ENCODE assay signal across 8 cellular contexts in genomic region chr3:66037986-66038369, GRCh38. TPM values are rescaled to one million over a fixed set of nuclear protein-coding genes. Genes with fewer than 3 reads are reported as not detected.
DNase-seq lines count a peak whose midpoint lies in the region; ATAC-seq, FAIRE-seq and TF ChIP-seq lines count a peak whose summit lies in the region.

No MANE protein-coding gene starts in this region.

- no peaks in the 10 kb centered on the region for H3K79me2 ChIP-seq in K562 (ENCODE audit: control insufficient read depth, insufficient read depth, low read length)

- TF ChIP-seq EP300 in K562 (IDR thresholded peaks at IDR 0.05; ENCODE audit: low read length) = no peak

- POLR2A ChIA-PET in HEK293T (lab: Yijun Ruan, JAX) = interaction anchor here (1.4 to 1.5 kb wide), 2 partner anchors 17 to 79 kb away, joined by 3 read pairs; no protein-coding TSS in a partner anchor
- POLR2A ChIA-PET in K562 (lab: Yijun Ruan, JAX) = interaction anchor here (0.7 kb wide), 1 partner anchor 44 kb away, joined by 3 read pairs; no protein-coding TSS in a partner anchor

- H4K20me1 ChIP-seq in BLaER1 treated with 17β-estradiol and CSF1 and Interleukin-3, amounts not matched to agents 10 nM and 100 nM = no peaks in the 10 kb centered on the region; a peak in 1 of 22 replicates
- H4K20me1 ChIP-seq in K562 (replicated peaks; ENCODE audit: control insufficient read depth, insufficient read depth, low read length) = no peaks in the 10 kb centered on the region

- H3K9me3 ChIP-seq in BLaER1 treated with 17β-estradiol and CSF1 and Interleukin-3, amounts not matched to agents 10 nM and 100 nM (replicated peaks in 1 of 11) = no peaks in the 10 kb centered on the region
- no peaks in the 10 kb centered on the region for H3K9me3 ChIP-seq in K562 (replicated peaks; ENCODE audit: control insufficient read depth, insufficient read depth, low read depth, low read length)
- no peaks in the 10 kb centered on the region for H3K9me3 ChIP-seq in thoracic aorta

- intact Hi-C loops in K562 (cut with micrococcal nuclease) = no loop called here

- peak; percentile 19 for ATAC-seq in K562
- ATAC-seq in thoracic aorta (ENCODE audit: insufficient number of reproducible peaks, low FRiP score, low read depth) = no peak
- no peak for ATAC-seq in HG03571 (IDR thresholded peaks at IDR 0.05; ENCODE audit: unreplicated experiment)
- no peak for ATAC-seq in HG03520 (IDR thresholded peaks at IDR 0.05; ENCODE audit: unreplicated experiment)

- BruUV-seq in K562 (replicated peaks; lab: Mats Ljungman, UMichigan) = no TSS peak

- WGBS in K562 (ENCODE audit: insufficient coverage, low coverage, missing lambda C conversion rate) = 4% methylated on average over 19 of the region's 31 CpGs

- H3K4me2 ChIP-seq in BLaER1 treated with 17β-estradiol and CSF1 and Interleukin-3, amounts not matched to agents 10 nM and 100 nM = peak overlapping the region; percentile 91 to 99 (median 97)
- peak overlapping the region; percentile 66 for H3K4me2 ChIP-seq in K562 (ENCODE audit: insufficient read depth, low read length)

- DNase-seq in HEK293T (ENCODE audit: extremely low spot score) (peak; percentile 20), K562 (ENCODE audit: extremely low read depth in 1 of 4, low spot score in 3 of 4) (peak in 3 of 4 experiments; percentile 0 to 7 (median 5)), left kidney (ENCODE audit: low read depth, low spot score) (peak; percentile 51), thoracic aorta (ENCODE audit: low spot score) (no peak), NCI-H2227 treated with DMSO at 0.1 percent for 48 hours (lab: John Stamatoyannopoulos, UW) (no peak)

- no peak for TF ChIP-seq POLR2A in K562 (conservative IDR thresholded peaks at IDR 0.05)

- no peaks in the 10 kb centered on the region for H3K9me1 ChIP-seq in K562 (ENCODE audit: control insufficient read depth, insufficient read depth, low read length)

- H2AFZ ChIP-seq in K562 (ENCODE audit: low read depth, low read length) = peak overlapping the region; percentile 86

- H3K27ac ChIP-seq in BLaER1 treated with 17β-estradiol and CSF1 and Interleukin-3, amounts not matched to agents 10 nM and 100 nM = peak overlapping the region in 10 of 11 experiments; percentile 59 to 79 (median 71); a peak in 20 of 22 replicates
- H3K27ac ChIP-seq in K562 (ENCODE audit: extremely low read depth, low read depth, low read length) (no peak overlapping the region), thoracic aorta (peak overlapping the region; percentile 95 to 96)

- in situ Hi-C loops in K562 (cut with MboI) = no loop called here

- CTCF ChIA-PET in HEK293T (lab: Yijun Ruan, JAX) (interaction anchor here (1.4 kb wide), 1 partner anchor 22 kb away, joined by 3 read pairs; no protein-coding TSS in a partner anchor), K562 (lab: Yijun Ruan, JAX; ENCODE audit: low intra/inter-chr PET ratio) (no interaction called here)

- peaks cover 7 to 34% (median 27%) of the 10 kb centered on the region in 10 experiments; a peak in 18 of 20 replicates for H3K4me1 ChIP-seq in BLaER1 treated with 17β-estradiol and CSF1 and Interleukin-3, amounts not matched to agents 10 nM and 100 nM
- H3K4me1 ChIP-seq in K562 (replicated peaks in 1 of 2; ENCODE audit: control insufficient read depth in 2 of 2, insufficient read depth in 2 of 2, low read length in 2 of 2) (peaks cover 0 to 25% of the 10 kb centered on the region in 2 experiments; a peak in 2 of 5 replicates), thoracic aorta (ENCODE audit: control insufficient read depth in 1 of 2, low read depth in 2 of 2) (peaks cover 9 to 28% of the 10 kb centered on the region in 2 donors)

- peaks cover 7 to 18% (median 10%) of the 10 kb centered on the region in 11 experiments; a peak in 19 of 22 replicates for H3K27me3 ChIP-seq in BLaER1 treated with 17β-estradiol and CSF1 and Interleukin-3, amounts not matched to agents 10 nM and 100 nM
- H3K27me3 ChIP-seq in K562 (ENCODE audit: control insufficient read depth in 2 of 2, insufficient read depth in 2 of 2, low read length in 2 of 2) (peaks cover 2 to 32% of the 10 kb centered on the region in 2 experiments; a peak in 3 of 5 replicates), thoracic aorta (replicated peaks; ENCODE audit: insufficient read depth) (no peaks in the 10 kb centered on the region)

- no peaks in the 10 kb centered on the region for H3K36me3 ChIP-seq in BLaER1 treated with 17β-estradiol and CSF1 and Interleukin-3, amounts not matched to agents 10 nM and 100 nM
- H3K36me3 ChIP-seq in K562 (ENCODE audit: control insufficient read depth, insufficient read depth, low read length) = no peaks in the 10 kb centered on the region
- no peaks in the 10 kb centered on the region for H3K36me3 ChIP-seq in thoracic aorta

- no peak for TF ChIP-seq RAD21 in K562 (CRISPR knock-in tag; conservative IDR thresholded peaks at IDR 0.05 in 1 of 2, IDR thresholded peaks at IDR 0.05 in 1 of 2)

- H3K4me3 ChIP-seq in BLaER1 treated with 17β-estradiol and CSF1 and Interleukin-3, amounts not matched to agents 10 nM and 100 nM = peak overlapping the region; percentile 69 to 90 (median 81)
- peak overlapping the region; percentile 50 for H3K4me3 ChIP-seq in K562
- H3K4me3 ChIP-seq in thoracic aorta = peak overlapping the region; percentile 76

- H3K9ac ChIP-seq in BLaER1 treated with 17β-estradiol and CSF1 and Interleukin-3, amounts not matched to agents 10 nM and 100 nM = peak overlapping the region; percentile 74 to 87 (median 81)
- H3K9ac ChIP-seq in K562 (ENCODE audit: insufficient read depth in 1 of 2, low read depth in 2 of 2, low read length in 2 of 2) = peak overlapping the region in 1 of 2 experiments; percentile 74; a peak in 2 of 4 replicates

- FAIRE-seq in K562 (lab: Jason Lieb, UNC) = no peak

- TF ChIP-seq CTCF in K562 (IDR thresholded peaks at IDR 0.05 in 2 of 3, conservative IDR thresholded peaks at IDR 0.05 in 1 of 3; ENCODE audit: insufficient read depth in 2 of 3, low read depth in 1 of 3, low read length in 3 of 3) (no peak), thoracic aorta (IDR thresholded peaks at IDR 0.05) (no peak)

TF ChIP-seq in HEK293T, 16 proteins besides CTCF, POLR2A, EP300 and RAD21:
- no peak for TF ChIP-seq PKNOX1 (IDR thresholded peaks at IDR 0.05)
- no peak for TF ChIP-seq LEF1 (IDR thresholded peaks at IDR 0.05; ENCODE audit: borderline replicate concordance)
- no peak for TF ChIP-seq CTBP1 (IDR thresholded peaks at IDR 0.05; ENCODE audit: borderline replicate concordance)
- no peak for TF ChIP-seq ZNF384 (IDR thresholded peaks at IDR 0.05)
- TF ChIP-seq FOXK2 (IDR thresholded peaks at IDR 0.05) = no peak
TF ChIP-seq in HEK293T: peak in this region for 0.

TF ChIP-seq in K562, 482 proteins besides CTCF, POLR2A, EP300 and RAD21:
- TF ChIP-seq RBFOX2 (IDR thresholded peaks at IDR 0.05; ENCODE audit: low read depth, low read length) (0 out of 2 replicates have a peak, but pooled peaks have one; percentile 0), FOXJ2 (tag; IDR thresholded peaks at IDR 0.05) (no peak)
TF ChIP-seq in K562: peak in this region for 1.

RNA-seq across cellular contexts. Expression of gene MAGI1, which starts 0.7 kb away (rescaled TPM):
- total RNA-seq in K562 (2011; cell fraction: chromatin; rRNA removed; ENCODE audit: low replicate concordance) = 118 and 129 TPM in 2 replicates
- 29.7 and 44.5 TPM in 2 replicates for total RNA-seq in K562 (2011; cell fraction: nucleolus; rRNA removed)
- 46.4 and 50.0 TPM in 2 replicates for total RNA-seq in K562 (2011; cell fraction: nucleoplasm; rRNA removed)
- total RNA-seq in K562 (2014; rRNA removed) (42.5 and 42.9 TPM in 2 replicates), K562 (2014; rRNA removed; fragmentation: Illumina TruSeq; extraction: Trizol) (50.0 and 50.9 TPM in 2 replicates), K562 (2015; rRNA removed; fragmentation: Illumina TruSeq; extraction: Trizol) (56.7 and 59.4 TPM in 2 replicates), K562 (2021) (45.7 and 46.3 TPM in 2 replicates), thoracic aorta (10 to 100 TPM; 48.2 to 88.5 TPM)
- polyA plus RNA-seq in K562 (2011; rRNA removed) (14.2 and 30.7 TPM in 2 replicates), K562 (2014; fragmentation: Illumina TruSeq; extraction: Trizol) (48.3 and 57.4 TPM in 2 replicates), K562 (2014; fragmentation: Nextera tagmentation; extraction: Ambion mirVana) (10 to 100 TPM in 1 of 2 experiments, 1 to 10 TPM in 1; 7.8 to 16.2 TPM), K562 (2014; rRNA removed) (43.2 and 44.2 TPM in 2 replicates)
- polyA plus RNA-seq in K562 (2011; cell fraction: cytosol; rRNA removed) = 7.0 and 13.7 TPM in 2 replicates
- polyA plus RNA-seq in K562 (2011; cell fraction: nucleus; rRNA removed) = 18.0 and 30.3 TPM in 2 replicates
- 20.9 and 48.2 TPM in 2 replicates for polyA plus RNA-seq in K562 (2012)
- 51.0 and 87.9 TPM in 2 replicates for polyA minus RNA-seq in K562 (2011; rRNA and poly(A)+ RNA removed)
- polyA minus RNA-seq in K562 (2011; cell fraction: cytosol; rRNA and poly(A)+ RNA removed) = 8.2 and 16.8 TPM in 2 replicates
- 32.5 and 41.9 TPM in 2 replicates for polyA minus RNA-seq in K562 (2011; cell fraction: nucleus; rRNA and poly(A)+ RNA removed)

Comparison
In these comparisons a context has a peak if more than half of its experiments do, and no peak if none do; other contexts are left out.
1. DNase-seq: peak in HEK293T (single experiment), K562 (3 of 4) and left kidney (single experiment); none in thoracic aorta (single experiment) and NCI-H2227 treated with DMSO at 0.1 percent for 48 hours (single experiment).
2. Peak in every context shown above with its lines, with median percentiles within 50 percentile points of each other: H3K4me3 ChIP-seq.